19 cellular contexts compared by ENCODE assay signal in genomic region chr2:60316381-60317028, GRCh38.
DNase-seq lines count a peak whose midpoint lies in the region; ATAC-seq and TF ChIP-seq lines count a peak whose summit lies in the region.
"Had no signal": no experiment of that assay in that cellular context is flagged by ENCODE, and none has a peak within 500 bp of the region (broad histone marks: within the 10 kb centered on the region; RNA-seq: fewer than 3 reads in every experiment).

No MANE protein-coding gene starts in this region.

- H4K20me1 ChIP-seq in OCI-LY3 (ENCODE audit: insufficient read depth, low read length) = no peaks in the 10 kb centered on the region

- H3K27ac Mint-ChIP-seq in progenitor cell of endocrine pancreas = peak overlapping the region; percentile 63
- H3K27ac Mint-ChIP-seq: HFFc6 had no signal

- peaks cover 93% of the 10 kb centered on the region for H3K4me1 ChIP-seq in OCI-LY3 (ENCODE audit: low read length)

- no peaks in the 10 kb centered on the region for H3K27me3 ChIP-seq in OCI-LY3 (ENCODE audit: low read depth, low read length)

- no peaks in the 10 kb centered on the region for H3K36me3 ChIP-seq in OCI-LY3 (replicated peaks; ENCODE audit: low read depth, low read length)

- no peak overlapping the region for H3K4me3 ChIP-seq in OCI-LY3 (ENCODE audit: low read length)
- H3K4me3 ChIP-seq: SK-N-MC had no signal

- H3K4me1 Mint-ChIP-seq in progenitor cell of endocrine pancreas (ENCODE audit: low read depth) = peaks cover 33% of the 10 kb centered on the region

- ATAC-seq in GM18519 (IDR thresholded peaks at IDR 0.05; ENCODE audit: low FRiP score, unreplicated experiment) = no peak

- H3K79me2 ChIP-seq in OCI-LY3 (ENCODE audit: low read length) = no peaks in the 10 kb centered on the region

- H3K4me2 ChIP-seq in OCI-LY3 (ENCODE audit: low read length) = peak overlapping the region; percentile 91

- peak; percentile 24 for DNase-seq in iPS-NIHi11 (ENCODE audit: low spot score)
- peak; percentile 25 for DNase-seq in progenitor cell of endocrine pancreas (ENCODE audit: low spot score, unreplicated experiment)
- DNase-seq in NCI-H510A treated with DMSO at 0.1 percent for 48 hours (lab: John Stamatoyannopoulos, UW) = no peak
- no peak for DNase-seq in D341Med (ENCODE audit: low spot score)
- no peak for DNase-seq in pons (ENCODE audit: low spot score)
- DNase-seq: activated CD4-positive, alpha-beta T cell treated with anti-CD3 and anti-CD28 coated beads for 48 hours; activated CD8-positive, alpha-beta memory T cell treated with anti-CD3 and anti-CD28 coated beads, Interleukin-2, amount 50 U/mL, for 48 hours; activated gamma-delta T cell; HFFc6; kidney glomerular epithelial cell; midbrain; NCI-H2029 treated with DMSO at 0.1 percent for 48 hours; NCI-H69; stimulated activated CD4-positive, alpha-beta T cell treated with anti-CD3 and anti-CD28 coated beads, Interleukin-2, amount 100 ng/mL, for 48 hours; substantia nigra had no signal

- peaks cover 2% of the 10 kb centered on the region for H3K27me3 Mint-ChIP-seq in progenitor cell of endocrine pancreas

- no peaks in the 10 kb centered on the region for H3K9me3 Mint-ChIP-seq in progenitor cell of endocrine pancreas (ENCODE audit: low read depth)

- peak; percentile 29 for TF ChIP-seq POLR2A in GM19193 (IDR thresholded peaks at IDR 0.05; ENCODE audit: extremely low read depth, insufficient read depth, insufficient read length)

- no peak overlapping the region for H2AFZ ChIP-seq in OCI-LY3 (ENCODE audit: low read depth, low read length)

- H3K4me3 Mint-ChIP-seq in progenitor cell of endocrine pancreas (ENCODE audit: low read depth) = no peak overlapping the region
- H3K4me3 Mint-ChIP-seq: HFFc6 had no signal

- TF ChIP-seq CTCF in OCI-LY3 (IDR thresholded peaks at IDR 0.05; ENCODE audit: low read depth, low read length) = no peak
- TF ChIP-seq CTCF in progenitor cell of endocrine pancreas (IDR thresholded peaks at IDR 0.05; ENCODE audit: unreplicated experiment) = no peak

- peak overlapping the region; percentile 80 for H3K9ac ChIP-seq in OCI-LY3 (ENCODE audit: low read length)

- H3K27ac ChIP-seq in OCI-LY3 (ENCODE audit: low read length) = peak overlapping the region; percentile 93
- H3K27ac ChIP-seq: SK-N-MC had no signal

- H3K9me3 ChIP-seq in OCI-LY3 (ENCODE audit: insufficient read depth, low read length) = no peaks in the 10 kb centered on the region

- H3K36me3 Mint-ChIP-seq in progenitor cell of endocrine pancreas (ENCODE audit: insufficient read depth) = no peaks in the 10 kb centered on the region

Comparison
In these comparisons a context has a peak if more than half of its experiments do, and no peak if none do; other contexts are left out.
1. DNase-seq: peak in iPS-NIHi11 (single experiment) and progenitor cell of endocrine pancreas (single experiment); none in NCI-H510A treated with DMSO at 0.1 percent for 48 hours (single experiment), D341Med (single experiment) and pons (single experiment).